ENCODE assay signal across 19 cellular contexts in the genomic region with DNA sequence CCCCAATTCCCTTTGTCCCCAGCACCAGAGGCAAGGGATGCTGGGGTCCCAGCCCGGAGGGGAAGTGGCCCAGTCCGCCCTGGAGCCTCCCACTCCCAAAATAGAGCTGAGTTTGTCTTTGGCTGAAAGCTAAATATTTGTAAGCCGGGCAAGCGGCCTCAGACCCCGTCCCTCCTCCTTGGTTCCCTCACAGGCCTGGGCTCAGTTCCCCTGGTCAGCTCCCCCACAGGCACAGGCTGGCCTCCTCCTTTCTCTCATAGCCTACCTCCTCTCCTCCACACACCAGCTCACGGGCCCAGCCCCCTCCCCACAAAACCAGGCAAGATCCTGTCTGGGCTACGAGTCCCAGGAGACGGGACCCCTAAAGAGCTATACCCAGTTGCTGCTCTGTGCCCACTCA. TPM values are rescaled to one million over a fixed set of nuclear protein-coding genes. Genes with fewer than 3 reads are reported as not detected.
DNase-seq lines count a peak whose midpoint lies in the region; ATAC-seq and TF ChIP-seq lines count a peak whose summit lies in the region.
"Had no signal": no experiment of that assay in that cellular context is flagged by ENCODE, and none has a peak within 500 bp of the region (broad histone marks: within the 10 kb centered on the region; RNA-seq: fewer than 3 reads in every experiment).

No MANE protein-coding gene starts in this region.

- no peaks in the 10 kb centered on the region; the same call in 2 of the 3 replicates for H3K9me3 Mint-ChIP-seq in GM23338
- no peaks in the 10 kb centered on the region for H3K9me3 Mint-ChIP-seq in endothelial cell (ENCODE audit: unreplicated experiment)
- H3K9me3 Mint-ChIP-seq in nephron progenitor cell: no peaks in the 10 kb centered on the region
- H3K9me3 Mint-ChIP-seq in stimulated activated effector memory CD8-positive, alpha-beta T cell treated with anti-CD3 and anti-CD28 coated beads, Interleukin-12 subunit alpha, Interleukin-12 subunit beta, amount 100 ng/mL, for 72 hours: no peaks in the 10 kb centered on the region
- H3K9me3 Mint-ChIP-seq in effector memory CD8-positive, alpha-beta T cell: no peaks in the 10 kb centered on the region
- H3K9me3 Mint-ChIP-seq: CD8-positive, alpha-beta T cell; HFFc6 had no signal

- H3K27ac ChIP-seq in GM23338 (ENCODE audit: low read depth): no peak overlapping the region

- no peaks in the 10 kb centered on the region for H3K9me2 ChIP-seq in GM23338 (ENCODE audit: insufficient read depth)

- no peaks in the 10 kb centered on the region for H3K36me3 Mint-ChIP-seq in GM23338 (ENCODE audit: low read depth)
- H3K36me3 Mint-ChIP-seq in endothelial cell (ENCODE audit: low read depth, unreplicated experiment): no peaks in the 10 kb centered on the region
- no peaks in the 10 kb centered on the region for H3K36me3 Mint-ChIP-seq in nephron progenitor cell (ENCODE audit: low read depth)
- peaks cover 4% of the 10 kb centered on the region for H3K36me3 Mint-ChIP-seq in stimulated activated effector memory CD8-positive, alpha-beta T cell treated with anti-CD3 and anti-CD28 coated beads, Interleukin-12 subunit alpha, Interleukin-12 subunit beta, amount 100 ng/mL, for 72 hours
- no peaks in the 10 kb centered on the region for H3K36me3 Mint-ChIP-seq in effector memory CD8-positive, alpha-beta T cell (ENCODE audit: insufficient read depth)
- H3K36me3 Mint-ChIP-seq: CD8-positive, alpha-beta T cell had no signal

- H3K4me1 Mint-ChIP-seq in GM23338: peaks cover 26% of the 10 kb centered on the region
- H3K4me1 Mint-ChIP-seq in endothelial cell (ENCODE audit: unreplicated experiment): peaks cover 42% of the 10 kb centered on the region
- H3K4me1 Mint-ChIP-seq in nephron progenitor cell: peaks cover 64% of the 10 kb centered on the region
- H3K4me1 Mint-ChIP-seq in stimulated activated effector memory CD8-positive, alpha-beta T cell treated with anti-CD3 and anti-CD28 coated beads, Interleukin-12 subunit alpha, Interleukin-12 subunit beta, amount 100 ng/mL, for 72 hours: peaks cover 11% of the 10 kb centered on the region
- peaks cover 5 to 12% of the 10 kb centered on the region in 2 donors for H3K4me1 Mint-ChIP-seq in effector memory CD8-positive, alpha-beta T cell (ENCODE audit: low read depth in 2 of 2)

- H3K36me3 ChIP-seq in GM23338 (ENCODE audit: insufficient read depth): no peaks in the 10 kb centered on the region
- H3K36me3 ChIP-seq: BE2C had no signal

- H3K4me3 ChIP-seq in GM23338: no peak overlapping the region

- TF ChIP-seq CTCF in GM23338 (conservative IDR thresholded peaks at IDR 0.05; ENCODE audit: low read depth in 2 of 2) (no peak), endothelial cell (IDR thresholded peaks at IDR 0.05; ENCODE audit: unreplicated experiment) (no peak), nephron progenitor cell (IDR thresholded peaks at IDR 0.05) (no peak)

- H3K79me2 ChIP-seq in GM23338 (replicated peaks; ENCODE audit: insufficient read depth): no peaks in the 10 kb centered on the region

- H2AFZ ChIP-seq in GM23338: 0 out of 2 replicates have a peak overlapping the region, but pooled peaks have one; percentile 43

- no peaks in the 10 kb centered on the region for H4K20me1 ChIP-seq in GM23338 (replicated peaks; ENCODE audit: insufficient read depth)

- no peak overlapping the region for H3K27ac Mint-ChIP-seq in GM23338
- H3K27ac Mint-ChIP-seq in endothelial cell (ENCODE audit: unreplicated experiment): no peak overlapping the region
- peak overlapping the region; percentile 71 for H3K27ac Mint-ChIP-seq in nephron progenitor cell
- peak overlapping the region; percentile 76 for H3K27ac Mint-ChIP-seq in stimulated activated effector memory CD8-positive, alpha-beta T cell treated with anti-CD3 and anti-CD28 coated beads, Interleukin-12 subunit alpha, Interleukin-12 subunit beta, amount 100 ng/mL, for 72 hours
- peak overlapping the region in 1 of 2 donors; percentile 18 for H3K27ac Mint-ChIP-seq in effector memory CD8-positive, alpha-beta T cell
- H3K27ac Mint-ChIP-seq: CD8-positive, alpha-beta T cell; HFFc6 had no signal

- peak; percentile 11; the same call in 1 of the 3 replicates for ATAC-seq in GM23338
- ATAC-seq in stimulated activated effector memory CD8-positive, alpha-beta T cell treated with anti-CD3 and anti-CD28 coated beads, Interleukin-12 subunit alpha, Interleukin-12 subunit beta, amount 100 ng/mL, for 72 hours: no peak
- no peak for ATAC-seq in effector memory CD8-positive, alpha-beta T cell (replicated peaks)
- no peak for ATAC-seq in GM21526 (IDR thresholded peaks at IDR 0.05; ENCODE audit: low FRiP score, unreplicated experiment)
- ATAC-seq: CD8-positive, alpha-beta T cell had no signal

- H3K4me1 ChIP-seq in GM23338 (ENCODE audit: insufficient read depth): peaks cover 24% of the 10 kb centered on the region

- H3K4me2 ChIP-seq in GM23338: no peak overlapping the region

- peaks cover 36% of the 10 kb centered on the region; the same call in 1 of the 2 replicates for H3K27me3 ChIP-seq in GM23338 (ENCODE audit: insufficient read depth)
- H3K27me3 ChIP-seq: BE2C had no signal

- H3F3A ChIP-seq in GM23338 (replicated peaks; ENCODE audit: low read depth): no peaks in the 10 kb centered on the region

- no peak overlapping the region for H3K4me3 Mint-ChIP-seq in GM23338
- H3K4me3 Mint-ChIP-seq in endothelial cell (ENCODE audit: unreplicated experiment): peak overlapping the region; percentile 25
- H3K4me3 Mint-ChIP-seq in nephron progenitor cell: no peak overlapping the region
- H3K4me3 Mint-ChIP-seq in stimulated activated effector memory CD8-positive, alpha-beta T cell treated with anti-CD3 and anti-CD28 coated beads, Interleukin-12 subunit alpha, Interleukin-12 subunit beta, amount 100 ng/mL, for 72 hours: no peak overlapping the region
- H3K4me3 Mint-ChIP-seq in effector memory CD8-positive, alpha-beta T cell: no peak overlapping the region
- H3K4me3 Mint-ChIP-seq: CD8-positive, alpha-beta T cell; HFFc6 had no signal

- DNase-seq in GM23338 (ENCODE audit: low spot score) (no peak), endothelial cell (ENCODE audit: low spot score) (no peak), nephron progenitor cell (no peak), HuH-7.5 (ENCODE audit: low spot score) (no peak)
- no peak for DNase-seq in stimulated activated effector memory CD8-positive, alpha-beta T cell treated with anti-CD3 and anti-CD28 coated beads, Interleukin-12 subunit alpha, Interleukin-12 subunit beta, amount 100 ng/mL, for 72 hours (ENCODE audit: low spot score in 2 of 2)
- no peak for DNase-seq in effector memory CD8-positive, alpha-beta T cell
- DNase-seq: 8988T; BE2C; CD8-positive, alpha-beta T cell; COR-L47; DMS153; DMS79 treated with DMSO at 0.1 percent for 48 hours; EL; HCEC 1CT; HFFc6 had no signal

- peaks cover 19% of the 10 kb centered on the region for H3K27me3 Mint-ChIP-seq in GM23338 (ENCODE audit: insufficient read depth, low read depth, poor library complexity)
- peaks cover 9% of the 10 kb centered on the region for H3K27me3 Mint-ChIP-seq in endothelial cell (ENCODE audit: unreplicated experiment)
- peaks cover 21% of the 10 kb centered on the region for H3K27me3 Mint-ChIP-seq in nephron progenitor cell (ENCODE audit: low read depth, poor library complexity)
- H3K27me3 Mint-ChIP-seq in effector memory CD8-positive, alpha-beta T cell: peaks cover 32 to 84% of the 10 kb centered on the region in 2 donors

TF ChIP-seq in GM23338, 12 proteins besides CTCF, POLR2A, EP300 and RAD21:
- TF ChIP-seq EZH2 (IDR thresholded peaks at IDR 0.05; ENCODE audit: low read depth, unreplicated experiment) (no peak), POLR2AphosphoS5 (IDR thresholded peaks at IDR 0.05; ENCODE audit: low read depth) (no peak), ZNF114 (CRISPR knock-in tag; IDR thresholded peaks at IDR 0.05) (no peak), EZH2phosphoT487 (IDR thresholded peaks at IDR 0.05; ENCODE audit: unreplicated experiment) (no peak), JUNB (IDR thresholded peaks at IDR 0.05; ENCODE audit: unreplicated experiment) (no peak), NANOG (IDR thresholded peaks at IDR 0.05; ENCODE audit: borderline replicate concordance) (no peak)
- TF ChIP-seq, protein P1, sequence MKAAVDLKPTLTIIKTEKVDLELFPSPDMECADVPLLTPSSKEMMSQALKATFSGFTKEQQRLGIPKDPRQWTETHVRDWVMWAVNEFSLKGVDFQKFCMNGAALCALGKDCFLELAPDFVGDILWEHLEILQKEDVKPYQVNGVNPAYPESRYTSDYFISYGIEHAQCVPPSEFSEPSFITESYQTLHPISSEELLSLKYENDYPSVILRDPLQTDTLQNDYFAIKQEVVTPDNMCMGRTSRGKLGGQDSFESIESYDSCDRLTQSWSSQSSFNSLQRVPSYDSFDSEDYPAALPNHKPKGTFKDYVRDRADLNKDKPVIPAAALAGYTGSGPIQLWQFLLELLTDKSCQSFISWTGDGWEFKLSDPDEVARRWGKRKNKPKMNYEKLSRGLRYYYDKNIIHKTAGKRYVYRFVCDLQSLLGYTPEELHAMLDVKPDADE (IDR thresholded peaks at IDR 0.05): no peak
TF ChIP-seq in GM23338: peak in this region for 0.

RNA-seq across cellular contexts. Expression of gene SP7, which starts 1.3 kb away (rescaled TPM):
- 0.04 and 0.17 TPM in 2 replicates for total RNA-seq in GM23338 (2014; rRNA removed; shearing (Covaris generic))
- 0.16 TPM in 1 of 2 replicates, not detected in the other for polyA plus RNA-seq in GM23338 (2016; fragmentation: Nextera tagmentation; extraction: Ambion mirVana)
- total RNA-seq in endothelial cell (ENCODE audit: unreplicated experiment): 3.6 TPM
- total RNA-seq: CD8-positive, alpha-beta T cell; H4; HepG2; HFFc6 had no signal
- polyA plus RNA-seq: CD14-positive monocyte, HepG2 had no signal

RNA-seq across cellular contexts. Expression of gene AAAS, which starts 13.4 kb away (rescaled TPM):
- total RNA-seq in GM23338 (2014; rRNA removed; shearing (Covaris generic)): 77.7 and 81.7 TPM in 2 replicates
- 36.7 and 40.4 TPM in 2 replicates for polyA plus RNA-seq in GM23338 (2016; fragmentation: Nextera tagmentation; extraction: Ambion mirVana)
- 56.2 TPM for total RNA-seq in endothelial cell (ENCODE audit: unreplicated experiment)

RNA-seq across cellular contexts. Expression of gene MYG1, which starts 35.3 kb away (rescaled TPM):
- total RNA-seq in GM23338 (2014; rRNA removed; shearing (Covaris generic)): 65.0 and 66.5 TPM in 2 replicates
- polyA plus RNA-seq in GM23338 (2016; fragmentation: Nextera tagmentation; extraction: Ambion mirVana): 94.2 and 100.0 TPM in 2 replicates
- total RNA-seq in endothelial cell (ENCODE audit: unreplicated experiment): 55.3 TPM

RNA-seq across cellular contexts. Expression of gene PFDN5, which starts 39.5 kb away (rescaled TPM):
- total RNA-seq in GM23338 (2014; rRNA removed; shearing (Covaris generic)): 199 and 225 TPM in 2 replicates
- 567 and 586 TPM in 2 replicates for polyA plus RNA-seq in GM23338 (2016; fragmentation: Nextera tagmentation; extraction: Ambion mirVana)
- 444 TPM for total RNA-seq in endothelial cell (ENCODE audit: unreplicated experiment)

RNA-seq across cellular contexts. Expression of gene SP1, which starts 45.2 kb away (rescaled TPM):
- 68.4 and 73.3 TPM in 2 replicates for total RNA-seq in GM23338 (2014; rRNA removed; shearing (Covaris generic))
- 10.6 and 11.1 TPM in 2 replicates for polyA plus RNA-seq in GM23338 (2016; fragmentation: Nextera tagmentation; extraction: Ambion mirVana)
- 69.5 TPM for total RNA-seq in endothelial cell (ENCODE audit: unreplicated experiment)

Comparison
In these comparisons a context has a peak if more than half of its experiments do, and no peak if none do; other contexts are left out.
1. H3K27ac Mint-ChIP-seq: peak in nephron progenitor cell (single experiment) and stimulated activated effector memory CD8-positive, alpha-beta T cell treated with anti-CD3 and anti-CD28 coated beads, Interleukin-12 subunit alpha, Interleukin-12 subunit beta, amount 100 ng/mL, for 72 hours (single experiment); none in GM23338 (single experiment) and endothelial cell (single experiment).